1 cellular context compared by ENCODE assay signal in the genomic region with DNA sequence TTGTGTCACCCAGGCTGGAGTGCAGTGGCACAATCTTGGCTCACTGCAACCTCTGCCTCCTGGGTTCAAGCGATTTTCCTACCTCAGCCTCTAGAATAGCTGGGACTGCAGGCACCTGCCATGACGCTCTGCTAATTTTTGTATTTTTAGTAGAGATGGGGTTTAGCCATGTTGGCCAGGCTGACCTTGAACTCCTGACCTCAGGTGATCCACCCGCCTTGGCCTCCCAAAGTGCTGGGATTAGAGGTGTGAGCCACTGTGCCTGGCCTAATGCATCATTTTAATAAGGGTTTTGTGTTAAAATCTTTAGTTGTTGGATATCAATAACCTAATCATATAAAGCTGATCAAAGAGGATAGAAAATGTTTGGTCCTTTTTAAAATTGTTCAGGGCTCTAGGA. TPM values are rescaled to one million over a fixed set of nuclear protein-coding genes. Genes with fewer than 3 reads are reported as not detected.
"Had no signal": no experiment of that assay in that cellular context is flagged by ENCODE, and none has a peak within 500 bp of the region (broad histone marks: within the 10 kb centered on the region; RNA-seq: fewer than 3 reads in every experiment).

No MANE protein-coding gene starts in this region.

RNA-seq across cellular contexts. Expression of gene KIF24, which starts 20.8 kb away (rescaled TPM):
- polyA plus RNA-seq: IgD-negative memory B cell had no signal
